ENCODE assay signal across 1 cellular context in the genomic region with DNA sequence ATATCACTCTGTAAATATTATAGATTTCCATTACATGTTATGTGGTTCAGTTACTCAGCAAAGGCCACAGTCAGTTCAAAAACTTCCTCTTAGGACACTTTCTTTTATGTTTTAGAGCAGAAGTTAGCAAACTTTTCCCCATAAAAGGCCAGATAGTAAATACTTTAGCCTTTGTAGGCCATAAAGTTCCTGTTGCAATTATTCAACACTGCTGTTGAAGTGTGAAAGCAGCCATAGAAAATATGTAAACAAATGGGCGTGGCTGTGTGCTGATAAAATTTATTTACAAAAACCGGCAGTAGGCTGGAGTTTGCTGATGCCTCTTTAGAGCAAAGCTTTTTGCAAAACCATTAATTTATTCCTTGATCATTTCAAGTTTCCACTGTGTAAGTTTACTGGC.
TF ChIP-seq lines count a peak whose summit lies in the region.

No MANE protein-coding gene starts in this region.

TF ChIP-seq in SK-N-SH, 30 proteins besides CTCF, POLR2A, EP300 and RAD21 (continued from another document):
- TF ChIP-seq RCOR1 (IDR thresholded peaks at IDR 0.05; ENCODE audit: low read length) (no peak), CHD2 (IDR thresholded peaks at IDR 0.05; ENCODE audit: low read length, partially characterized antibody) (no peak), TAF1 (IDR thresholded peaks at IDR 0.05; ENCODE audit: borderline replicate concordance, low read depth, low read length) (no peak), FOXJ3 (CRISPR knock-in tag; IDR thresholded peaks at IDR 0.05) (no peak), SIN3A (IDR thresholded peaks at IDR 0.05; ENCODE audit: borderline replicate concordance, low read depth, low read length) (no peak), RXRA (IDR thresholded peaks at IDR 0.05; ENCODE audit: borderline replicate concordance, low read depth) (no peak), RFX5 (IDR thresholded peaks at IDR 0.05; ENCODE audit: low read length) (no peak), TCF12 (IDR thresholded peaks at IDR 0.05) (no peak), EZH2phosphoT487 (IDR thresholded peaks at IDR 0.05; ENCODE audit: borderline replicate concordance, low read depth) (no peak), TEAD4 (IDR thresholded peaks at IDR 0.05; ENCODE audit: borderline replicate concordance, insufficient read depth) (no peak)
- TF ChIP-seq, protein P1, sequence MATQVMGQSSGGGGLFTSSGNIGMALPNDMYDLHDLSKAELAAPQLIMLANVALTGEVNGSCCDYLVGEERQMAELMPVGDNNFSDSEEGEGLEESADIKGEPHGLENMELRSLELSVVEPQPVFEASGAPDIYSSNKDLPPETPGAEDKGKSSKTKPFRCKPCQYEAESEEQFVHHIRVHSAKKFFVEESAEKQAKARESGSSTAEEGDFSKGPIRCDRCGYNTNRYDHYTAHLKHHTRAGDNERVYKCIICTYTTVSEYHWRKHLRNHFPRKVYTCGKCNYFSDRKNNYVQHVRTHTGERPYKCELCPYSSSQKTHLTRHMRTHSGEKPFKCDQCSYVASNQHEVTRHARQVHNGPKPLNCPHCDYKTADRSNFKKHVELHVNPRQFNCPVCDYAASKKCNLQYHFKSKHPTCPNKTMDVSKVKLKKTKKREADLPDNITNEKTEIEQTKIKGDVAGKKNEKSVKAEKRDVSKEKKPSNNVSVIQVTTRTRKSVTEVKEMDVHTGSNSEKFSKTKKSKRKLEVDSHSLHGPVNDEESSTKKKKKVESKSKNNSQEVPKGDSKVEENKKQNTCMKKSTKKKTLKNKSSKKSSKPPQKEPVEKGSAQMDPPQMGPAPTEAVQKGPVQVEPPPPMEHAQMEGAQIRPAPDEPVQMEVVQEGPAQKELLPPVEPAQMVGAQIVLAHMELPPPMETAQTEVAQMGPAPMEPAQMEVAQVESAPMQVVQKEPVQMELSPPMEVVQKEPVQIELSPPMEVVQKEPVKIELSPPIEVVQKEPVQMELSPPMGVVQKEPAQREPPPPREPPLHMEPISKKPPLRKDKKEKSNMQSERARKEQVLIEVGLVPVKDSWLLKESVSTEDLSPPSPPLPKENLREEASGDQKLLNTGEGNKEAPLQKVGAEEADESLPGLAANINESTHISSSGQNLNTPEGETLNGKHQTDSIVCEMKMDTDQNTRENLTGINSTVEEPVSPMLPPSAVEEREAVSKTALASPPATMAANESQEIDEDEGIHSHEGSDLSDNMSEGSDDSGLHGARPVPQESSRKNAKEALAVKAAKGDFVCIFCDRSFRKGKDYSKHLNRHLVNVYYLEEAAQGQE (IDR thresholded peaks at IDR 0.05; ENCODE audit: low read depth, low read length): no peak
- TF ChIP-seq, protein P2, sequence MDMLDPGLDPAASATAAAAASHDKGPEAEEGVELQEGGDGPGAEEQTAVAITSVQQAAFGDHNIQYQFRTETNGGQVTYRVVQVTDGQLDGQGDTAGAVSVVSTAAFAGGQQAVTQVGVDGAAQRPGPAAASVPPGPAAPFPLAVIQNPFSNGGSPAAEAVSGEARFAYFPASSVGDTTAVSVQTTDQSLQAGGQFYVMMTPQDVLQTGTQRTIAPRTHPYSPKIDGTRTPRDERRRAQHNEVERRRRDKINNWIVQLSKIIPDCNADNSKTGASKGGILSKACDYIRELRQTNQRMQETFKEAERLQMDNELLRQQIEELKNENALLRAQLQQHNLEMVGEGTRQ (IDR thresholded peaks at IDR 0.05; ENCODE audit: borderline replicate concordance, low read depth, low read length): no peak
- TF ChIP-seq, protein P3, sequence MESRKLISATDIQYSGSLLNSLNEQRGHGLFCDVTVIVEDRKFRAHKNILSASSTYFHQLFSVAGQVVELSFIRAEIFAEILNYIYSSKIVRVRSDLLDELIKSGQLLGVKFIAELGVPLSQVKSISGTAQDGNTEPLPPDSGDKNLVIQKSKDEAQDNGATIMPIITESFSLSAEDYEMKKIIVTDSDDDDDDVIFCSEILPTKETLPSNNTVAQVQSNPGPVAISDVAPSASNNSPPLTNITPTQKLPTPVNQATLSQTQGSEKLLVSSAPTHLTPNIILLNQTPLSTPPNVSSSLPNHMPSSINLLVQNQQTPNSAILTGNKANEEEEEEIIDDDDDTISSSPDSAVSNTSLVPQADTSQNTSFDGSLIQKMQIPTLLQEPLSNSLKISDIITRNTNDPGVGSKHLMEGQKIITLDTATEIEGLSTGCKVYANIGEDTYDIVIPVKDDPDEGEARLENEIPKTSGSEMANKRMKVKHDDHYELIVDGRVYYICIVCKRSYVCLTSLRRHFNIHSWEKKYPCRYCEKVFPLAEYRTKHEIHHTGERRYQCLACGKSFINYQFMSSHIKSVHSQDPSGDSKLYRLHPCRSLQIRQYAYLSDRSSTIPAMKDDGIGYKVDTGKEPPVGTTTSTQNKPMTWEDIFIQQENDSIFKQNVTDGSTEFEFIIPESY (IDR thresholded peaks at IDR 0.05; ENCODE audit: borderline replicate concordance, low read depth): no peak
- TF ChIP-seq, protein P4, sequence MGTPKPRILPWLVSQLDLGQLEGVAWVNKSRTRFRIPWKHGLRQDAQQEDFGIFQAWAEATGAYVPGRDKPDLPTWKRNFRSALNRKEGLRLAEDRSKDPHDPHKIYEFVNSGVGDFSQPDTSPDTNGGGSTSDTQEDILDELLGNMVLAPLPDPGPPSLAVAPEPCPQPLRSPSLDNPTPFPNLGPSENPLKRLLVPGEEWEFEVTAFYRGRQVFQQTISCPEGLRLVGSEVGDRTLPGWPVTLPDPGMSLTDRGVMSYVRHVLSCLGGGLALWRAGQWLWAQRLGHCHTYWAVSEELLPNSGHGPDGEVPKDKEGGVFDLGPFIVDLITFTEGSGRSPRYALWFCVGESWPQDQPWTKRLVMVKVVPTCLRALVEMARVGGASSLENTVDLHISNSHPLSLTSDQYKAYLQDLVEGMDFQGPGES (IDR thresholded peaks at IDR 0.05; ENCODE audit: low read depth, low read length): no peak
- TF ChIP-seq, protein P5, sequence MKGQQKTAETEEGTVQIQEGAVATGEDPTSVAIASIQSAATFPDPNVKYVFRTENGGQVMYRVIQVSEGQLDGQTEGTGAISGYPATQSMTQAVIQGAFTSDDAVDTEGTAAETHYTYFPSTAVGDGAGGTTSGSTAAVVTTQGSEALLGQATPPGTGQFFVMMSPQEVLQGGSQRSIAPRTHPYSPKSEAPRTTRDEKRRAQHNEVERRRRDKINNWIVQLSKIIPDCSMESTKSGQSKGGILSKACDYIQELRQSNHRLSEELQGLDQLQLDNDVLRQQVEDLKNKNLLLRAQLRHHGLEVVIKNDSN (IDR thresholded peaks at IDR 0.05; ENCODE audit: borderline replicate concordance, low read depth): no peak
